Comparison of ENCODE assay signal across 23 cellular contexts in genomic region chr16:65684230-65684629, GRCh38.
A peak's percentile ranks its signal among the peaks of the same experiment; 100 is the strongest.
DNase-seq lines count a peak whose midpoint lies in the region; ATAC-seq, FAIRE-seq and TF ChIP-seq lines count a peak whose summit lies in the region.
"Had no signal": no experiment of that assay in that cellular context is flagged by ENCODE, and none has a peak within 500 bp of the region (broad histone marks: within the 10 kb centered on the region; RNA-seq: fewer than 3 reads in every experiment).

No MANE protein-coding gene starts in this region.

- TF ChIP-seq EP300 in K562 (IDR thresholded peaks at IDR 0.05; ENCODE audit: low read length) (no peak), gastroesophageal sphincter (IDR thresholded peaks at IDR 0.05) (no peak)

- H3K9me3 ChIP-seq in DOHH2 (ENCODE audit: control insufficient read depth, insufficient read depth, low read length) (no peaks in the 10 kb centered on the region; the same call in 1 of the 2 replicates), K562 (replicated peaks; ENCODE audit: control insufficient read depth, insufficient read depth, low read depth, low read length) (no peaks in the 10 kb centered on the region), gastroesophageal sphincter (peaks cover 0 to 17% (median 0%) of the 10 kb centered on the region in 3 donors)
- H3K9me3 ChIP-seq: psoas muscle, thoracic aorta had no signal

- CTCF ChIA-PET in K562 (lab: Yijun Ruan, JAX; ENCODE audit: low intra/inter-chr PET ratio) = no interaction called here

- ATAC-seq in K562 (no peak), gastroesophageal sphincter (no peak)
- ATAC-seq: natural killer cell, psoas muscle had no signal

- H3K36me3 Mint-ChIP-seq in neural crest cell (ENCODE audit: low read depth) = peaks cover 2% of the 10 kb centered on the region
- H3K36me3 Mint-ChIP-seq: brain, memory B cell, natural killer cell had no signal

- H3K4me2 ChIP-seq in DOHH2 (ENCODE audit: low read length) = no peak overlapping the region
- no peak overlapping the region for H3K4me2 ChIP-seq in K562 (ENCODE audit: insufficient read depth, low read length)
- H3K4me2 ChIP-seq: hepatocyte had no signal

- no peaks in the 10 kb centered on the region for H3F3A ChIP-seq in DOHH2 (ENCODE audit: control insufficient read depth, insufficient read depth)

- no peaks in the 10 kb centered on the region for H3K79me2 ChIP-seq in DOHH2 (ENCODE audit: control insufficient read depth, low read length)
- H3K79me2 ChIP-seq in K562 (ENCODE audit: control insufficient read depth, insufficient read depth, low read length) = no peaks in the 10 kb centered on the region
- H3K79me2 ChIP-seq: hepatocyte had no signal

- TF ChIP-seq POLR2A in K562 (conservative IDR thresholded peaks at IDR 0.05) (no peak), gastroesophageal sphincter (IDR thresholded peaks at IDR 0.05) (no peak)

- H3K4me3 ChIP-seq in DOHH2 (ENCODE audit: low read length) (no peak overlapping the region), K562 (no peak overlapping the region), gastroesophageal sphincter (no peak overlapping the region)
- H3K4me3 ChIP-seq: dorsolateral prefrontal cortex, hepatocyte, psoas muscle, spleen, thoracic aorta had no signal

- H4K20me1 ChIP-seq in DOHH2 (ENCODE audit: control insufficient read depth, insufficient read depth, low read depth, low read length) = no peaks in the 10 kb centered on the region
- no peaks in the 10 kb centered on the region for H4K20me1 ChIP-seq in K562 (replicated peaks; ENCODE audit: control insufficient read depth, insufficient read depth, low read length)

- no peak overlapping the region for H2AFZ ChIP-seq in K562 (ENCODE audit: low read depth, low read length)
- H2AFZ ChIP-seq: hepatocyte had no signal

- H3K36me3 ChIP-seq in DOHH2 (ENCODE audit: control insufficient read depth, low read length) (no peaks in the 10 kb centered on the region), K562 (ENCODE audit: control insufficient read depth, insufficient read depth, low read length) (no peaks in the 10 kb centered on the region), gastroesophageal sphincter (no peaks in the 10 kb centered on the region)
- H3K36me3 ChIP-seq: spleen, thoracic aorta had no signal

- peaks cover 10% of the 10 kb centered on the region for H3K9me3 Mint-ChIP-seq in neural crest cell
- H3K9me3 Mint-ChIP-seq: memory B cell had no signal

- H3K27me3 ChIP-seq in DOHH2 (ENCODE audit: control insufficient read depth, low read length) (no peaks in the 10 kb centered on the region), K562 (ENCODE audit: control insufficient read depth in 2 of 2, insufficient read depth in 2 of 2, low read length in 2 of 2) (no peaks in the 10 kb centered on the region), gastroesophageal sphincter (no peaks in the 10 kb centered on the region)
- H3K27me3 ChIP-seq: hepatocyte, spleen had no signal

- BruUV-seq in K562 (replicated peaks; lab: Mats Ljungman, UMichigan) = no TSS peak

- H3K27ac ChIP-seq in DOHH2 (ENCODE audit: low read depth, low read length) (no peak overlapping the region), K562 (ENCODE audit: extremely low read depth, low read depth, low read length) (no peak overlapping the region), gastroesophageal sphincter (no peak overlapping the region)
- H3K27ac ChIP-seq: dorsolateral prefrontal cortex, hepatocyte, psoas muscle, spleen, thoracic aorta had no signal

- DNase-seq in K562 (ENCODE audit: extremely low read depth in 1 of 4, low spot score in 3 of 4) (no peak), neural crest cell (ENCODE audit: low read depth, low spot score) (no peak), NCI-H2196 (lab: John Stamatoyannopoulos, UW; ENCODE audit: unreplicated experiment) (no peak), NCI-H524 treated with DMSO at 0.1 percent for 48 hours (lab: John Stamatoyannopoulos, UW) (no peak)
- DNase-seq: activated T-cell treated with anti-CD3 and anti-CD28 coated beads, Interleukin-2, amount 50 U/mL, for 1 hour; C1 segment of cervical spinal cord; dorsolateral prefrontal cortex; islet precursor cell; natural killer cell; NCI-H1417 treated with DMSO at 0.1 percent for 48 hours; NCI-H82; psoas muscle; RPMI8226; spleen; SW 1271 had no signal

- TF ChIP-seq RAD21 in K562 (CRISPR knock-in tag; conservative IDR thresholded peaks at IDR 0.05 in 1 of 2, IDR thresholded peaks at IDR 0.05 in 1 of 2) = no peak

- H3K9me2 ChIP-seq in DOHH2 (replicated peaks; ENCODE audit: control insufficient read depth, low read length) = no peaks in the 10 kb centered on the region

- intact Hi-C loops in K562 (cut with micrococcal nuclease) = no loop called here

- H3K4me1 ChIP-seq in DOHH2 (ENCODE audit: control insufficient read depth, low read length) (no peaks in the 10 kb centered on the region), K562 (replicated peaks in 1 of 2; ENCODE audit: control insufficient read depth in 2 of 2, insufficient read depth in 2 of 2, low read length in 2 of 2) (no peaks in the 10 kb centered on the region), gastroesophageal sphincter (no peaks in the 10 kb centered on the region)
- H3K4me1 ChIP-seq: psoas muscle, spleen had no signal

- in situ Hi-C loops in K562 (cut with MboI) = no loop called here

- no peak overlapping the region for H3K4me3 Mint-ChIP-seq in neural crest cell
- H3K4me3 Mint-ChIP-seq: activated naive CD4-positive, alpha-beta T cell treated with anti-CD3 and anti-CD28 coated beads, Interleukin-2, amount 50 U/mL, for 24 hours; brain; memory B cell; natural killer cell had no signal

- H3K9ac ChIP-seq in K562 (ENCODE audit: insufficient read depth in 1 of 2, low read depth in 2 of 2, low read length in 2 of 2) = no peak overlapping the region

- no peak overlapping the region for H3K27ac Mint-ChIP-seq in neural crest cell (ENCODE audit: unreplicated experiment)
- H3K27ac Mint-ChIP-seq: activated naive CD4-positive, alpha-beta T cell treated with anti-CD3 and anti-CD28 coated beads, Interleukin-2, amount 50 U/mL, for 24 hours; memory B cell; natural killer cell had no signal

- peak; percentile 25 for TF ChIP-seq CTCF in DOHH2 (IDR thresholded peaks at IDR 0.05; ENCODE audit: low read depth, low read length, poor library complexity, severe bottlenecking)
- 0 out of 2 replicates have a peak, but pooled peaks have one; percentile 28 for TF ChIP-seq CTCF in LNCAP (IDR thresholded peaks at IDR 0.05)
- TF ChIP-seq CTCF in K562 (IDR thresholded peaks at IDR 0.05 in 2 of 3, conservative IDR thresholded peaks at IDR 0.05 in 1 of 3; ENCODE audit: insufficient read depth in 2 of 3, low read depth in 1 of 3, low read length in 3 of 3) = no peak
- TF ChIP-seq CTCF in neural crest cell (conservative IDR thresholded peaks at IDR 0.05) = peak; percentile 48
- TF ChIP-seq CTCF in gastroesophageal sphincter (IDR thresholded peaks at IDR 0.05) = no peak

- no peaks in the 10 kb centered on the region for H3K9me1 ChIP-seq in K562 (ENCODE audit: control insufficient read depth, insufficient read depth, low read length)

- POLR2A ChIA-PET in K562 (lab: Yijun Ruan, JAX) = no interaction called here

- no peak for FAIRE-seq in K562 (lab: Jason Lieb, UNC)

- H3K4me1 Mint-ChIP-seq in neural crest cell = peaks cover 7% of the 10 kb centered on the region
- H3K4me1 Mint-ChIP-seq: activated naive CD4-positive, alpha-beta T cell treated with anti-CD3 and anti-CD28 coated beads, Interleukin-2, amount 50 U/mL, for 24 hours; brain; memory B cell; natural killer cell had no signal

- H3K27me3 Mint-ChIP-seq in neural crest cell (ENCODE audit: low read depth) = no peaks in the 10 kb centered on the region
- H3K27me3 Mint-ChIP-seq: activated naive CD4-positive, alpha-beta T cell treated with anti-CD3 and anti-CD28 coated beads, Interleukin-2, amount 50 U/mL, for 24 hours; memory B cell had no signal

TF ChIP-seq in K562, 482 proteins besides CTCF, POLR2A, EP300 and RAD21:
- TF ChIP-seq SAFB (IDR thresholded peaks at IDR 0.05; ENCODE audit: borderline replicate concordance, low read depth, low read length) (no peak), ETS2 (tag; IDR thresholded peaks at IDR 0.05; ENCODE audit: borderline replicate concordance, poor library complexity, severe bottlenecking) (no peak), ATF3 (IDR thresholded peaks at IDR 0.05) (0 out of 2 replicates have a peak, but pooled peaks have one; percentile 10), ATF3 (CRISPR knock-in tag; conservative IDR thresholded peaks at IDR 0.05) (no peak)

Comparison
In these comparisons a context has a peak if more than half of its experiments do, and no peak if none do; other contexts are left out.
1. CTCF ChIP-seq: peak in DOHH2 (single experiment), LNCAP (single experiment) and neural crest cell (single experiment); none in K562 (0 of 3) and gastroesophageal sphincter (0 of 4).